18 cellular contexts compared by ENCODE assay signal in genomic region chr10:54866666-54867065, GRCh38.
DNase-seq lines count a peak whose midpoint lies in the region; ATAC-seq and TF ChIP-seq lines count a peak whose summit lies in the region.
"Had no signal": no experiment of that assay in that cellular context is flagged by ENCODE, and none has a peak within 500 bp of the region (broad histone marks: within the 10 kb centered on the region; RNA-seq: fewer than 3 reads in every experiment).

No MANE protein-coding gene starts in this region.

- intact Hi-C loops in left ventricle myocardium inferior (cut with micrococcal nuclease) = no loop called here
- intact Hi-C loops in left cardiac atrium (cut with DNase I) = no loop called here

- peak overlapping the region; percentile 48 for H3K4me3 ChIP-seq in left ventricle myocardium inferior
- H3K4me3 ChIP-seq in LNCaP clone FGC (ENCODE audit: low read depth, low read length) = peak overlapping the region; percentile 19; the same call in 1 of the 2 replicates
- no peak overlapping the region for H3K4me3 ChIP-seq in Peyer's patch
- H3K4me3 ChIP-seq: A549; BLaER1 treated with 17β-estradiol and CSF1 and Interleukin-3, amounts not matched to agents 10 nM and 100 nM; GM12878 had no signal

- H3K27me3 ChIP-seq in left ventricle myocardium inferior (ENCODE audit: low read depth) (no peaks in the 10 kb centered on the region), Peyer's patch (no peaks in the 10 kb centered on the region)
- H3K27me3 ChIP-seq: BLaER1 treated with 17β-estradiol and CSF1 and Interleukin-3, amounts not matched to agents 10 nM and 100 nM had no signal

- H3K36me3 ChIP-seq in left ventricle myocardium inferior = no peaks in the 10 kb centered on the region
- H3K36me3 ChIP-seq in Peyer's patch = no peaks in the 10 kb centered on the region
- H3K36me3 ChIP-seq: BLaER1 treated with 17β-estradiol and CSF1 and Interleukin-3, amounts not matched to agents 10 nM and 100 nM had no signal

- TF ChIP-seq POLR2A in Peyer's patch (IDR thresholded peaks at IDR 0.05) (no peak), erythroblast (IDR thresholded peaks at IDR 0.05; ENCODE audit: low read length) (no peak)

- no peak for TF ChIP-seq CTCF in left ventricle myocardium inferior (IDR thresholded peaks at IDR 0.05; ENCODE audit: borderline replicate concordance)
- no peak for TF ChIP-seq CTCF in LNCaP clone FGC (IDR thresholded peaks at IDR 0.05; ENCODE audit: control insufficient read depth, extremely low read depth, insufficient read depth)
- TF ChIP-seq CTCF in VCaP (conservative IDR thresholded peaks at IDR 0.05) = no peak
- no peak for TF ChIP-seq CTCF in Peyer's patch (IDR thresholded peaks at IDR 0.05)

- H3K4me1 ChIP-seq in left ventricle myocardium inferior = no peaks in the 10 kb centered on the region
- H3K4me1 ChIP-seq in Peyer's patch = no peaks in the 10 kb centered on the region
- H3K4me1 ChIP-seq: A549; BLaER1 treated with 17β-estradiol and CSF1 and Interleukin-3, amounts not matched to agents 10 nM and 100 nM; Caco-2 had no signal

- H3K9me3 ChIP-seq in left ventricle myocardium inferior (replicated peaks) (peaks cover 5% of the 10 kb centered on the region), Peyer's patch (no peaks in the 10 kb centered on the region)
- H3K9me3 ChIP-seq: A549; BLaER1 treated with 17β-estradiol and CSF1 and Interleukin-3, amounts not matched to agents 10 nM and 100 nM; Caco-2 had no signal

- DNase-seq in left ventricle myocardium inferior = no peak
- DNase-seq in left cardiac atrium = no peak
- peak; percentile 31 for DNase-seq in LNCaP clone FGC (ENCODE audit: low read depth)
- no peak for DNase-seq in Peyer's patch
- no peak for DNase-seq in activated gamma-delta T cell treated with Interleukin-2 at 50 U/mL for 16 hours
- no peak for DNase-seq in erythroblast (lab: John Stamatoyannopoulos, UW)
- DNase-seq: AML-193; Caco-2; Calu3; CD4-positive, alpha-beta T cell; CD8-positive, alpha-beta T cell; DMS79 treated with DMSO at 0.1 percent for 48 hours; GDM1 had no signal

- H3K27ac ChIP-seq in left ventricle myocardium inferior (replicated peaks) (no peak overlapping the region), VCaP (peak overlapping the region; percentile 67), Peyer's patch (no peak overlapping the region)
- H3K27ac ChIP-seq: A549; BLaER1 treated with 17β-estradiol and CSF1 and Interleukin-3, amounts not matched to agents 10 nM and 100 nM; C4-2B had no signal

- ATAC-seq in left cardiac atrium = no peak
- ATAC-seq: A549; CD8-positive, alpha-beta T cell; GM12878 had no signal

Comparison
In these comparisons a context has a peak if more than half of its experiments do, and no peak if none do; other contexts are left out.
1. H3K4me3 ChIP-seq: peak in left ventricle myocardium inferior (single experiment) and LNCaP clone FGC (single experiment); none in Peyer's patch (0 of 4).